ENCODE assay signal across 18 cellular contexts in genomic region chr20:22908437-22908836, GRCh38.
"Had no signal": no experiment of that assay in that cellular context is flagged by ENCODE, and none has a peak within 500 bp of the region (broad histone marks: within the 10 kb centered on the region; RNA-seq: fewer than 3 reads in every experiment).

No MANE protein-coding gene starts in this region.

- DNase-seq: effector memory CD8-positive, alpha-beta T cell; esophagus squamous epithelium; foreskin fibroblast; glutamatergic neuron; islet precursor cell; mammary epithelial cell; natural killer cell; posterior cingulate gyrus; small intestine; stimulated activated CD4-positive, alpha-beta T cell treated with anti-CD3 and anti-CD28 coated beads, Interleukin-12 subunit alpha, Interleukin-12 subunit beta, amount 100 ng/mL, for 4 hours; stimulated activated naive CD4-positive, alpha-beta T cell treated with Interleukin-2 at 50 U/mL for 16 hours; thyroid gland; uterus had no signal

- H3K27ac Mint-ChIP-seq: effector memory CD8-positive, alpha-beta T cell; natural killer cell; type B pancreatic cell had no signal

- H3K27me3 ChIP-seq: thyroid gland, uterus had no signal

- H3K9me3 Mint-ChIP-seq: effector memory CD8-positive, alpha-beta T cell; neural crest cell; type B pancreatic cell had no signal

- H3K9me3 ChIP-seq: esophagus squamous epithelium, gastroesophageal sphincter, suprapubic skin, thyroid gland, uterus had no signal

- H3K4me1 ChIP-seq: esophagus squamous epithelium, gastroesophageal sphincter, suprapubic skin, thyroid gland, uterus had no signal

- H3K4me3 ChIP-seq: esophagus squamous epithelium, gastroesophageal sphincter, suprapubic skin, thyroid gland, uterus had no signal

- H3K4me3 Mint-ChIP-seq: effector memory CD8-positive, alpha-beta T cell; natural killer cell; neural crest cell; type B pancreatic cell had no signal

- H3K27ac ChIP-seq: esophagus squamous epithelium, gastroesophageal sphincter, suprapubic skin, thyroid gland, uterus had no signal

- H3K36me3 Mint-ChIP-seq: natural killer cell, type B pancreatic cell had no signal

- ATAC-seq: effector memory CD8-positive, alpha-beta T cell; gastroesophageal sphincter; left lobe of liver; natural killer cell had no signal

- H3K36me3 ChIP-seq: esophagus squamous epithelium, gastroesophageal sphincter, suprapubic skin, thyroid gland, uterus had no signal

- H3K27me3 Mint-ChIP-seq: effector memory CD8-positive, alpha-beta T cell had no signal

- H3K4me1 Mint-ChIP-seq: natural killer cell, neural crest cell had no signal
